Comparison of ENCODE assay signal across 11 cellular contexts in the genomic region with DNA sequence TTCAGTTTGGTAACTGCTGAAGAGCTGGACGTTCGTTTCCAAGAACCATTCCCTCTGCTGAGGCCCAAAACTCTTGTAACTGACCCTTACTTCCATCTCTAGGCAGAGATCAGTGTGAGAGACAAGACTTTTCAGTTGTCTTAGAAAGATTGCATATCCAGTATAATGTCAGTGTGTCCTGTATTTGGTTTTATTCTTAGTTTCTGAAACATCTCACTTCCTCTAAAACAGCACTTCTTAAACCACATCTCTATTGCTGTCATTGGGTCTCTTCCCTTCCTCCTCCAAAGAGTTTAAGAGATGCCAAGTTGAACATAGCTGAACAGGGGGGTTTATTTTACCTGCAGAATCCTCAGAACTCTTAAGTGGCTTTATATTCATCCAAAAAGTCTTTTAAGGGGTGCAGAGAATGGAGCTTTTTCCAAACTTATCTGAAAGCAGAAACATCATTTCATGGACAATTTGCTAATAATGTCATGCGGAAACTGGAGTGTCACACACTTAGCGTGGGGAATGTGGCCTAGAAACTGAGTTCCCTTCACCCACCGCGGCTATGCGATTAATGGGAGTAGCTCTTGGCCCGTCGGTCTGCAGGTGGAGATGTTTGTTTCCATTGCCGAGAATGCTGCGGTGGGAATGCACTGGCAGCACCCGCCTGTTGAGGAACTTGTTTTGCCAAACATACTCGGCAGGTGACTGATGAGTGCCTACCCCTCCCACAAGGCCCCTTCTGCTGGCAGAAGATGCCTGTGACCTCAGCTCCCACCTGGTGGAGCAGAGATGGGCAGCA.
A peak's percentile ranks its signal among the peaks of the same experiment; 100 is the strongest.
DNase-seq lines count a peak whose midpoint lies in the region; ATAC-seq lines count a peak whose summit lies in the region.
"Had no signal": no experiment of that assay in that cellular context is flagged by ENCODE, and none has a peak within 500 bp of the region (broad histone marks: within the 10 kb centered on the region; RNA-seq: fewer than 3 reads in every experiment).

No MANE protein-coding gene starts in this region.

- no peaks in the 10 kb centered on the region for H3K9me3 ChIP-seq in MG63
- H3K9me3 ChIP-seq: mucosa of descending colon had no signal

- DNase-seq in SKM-1 (lab: John Stamatoyannopoulos, UW; ENCODE audit: unreplicated experiment), result peak; percentile 3
- no peak for DNase-seq in cortex of kidney (lab: John Stamatoyannopoulos, UW)
- no peak for DNase-seq in effector CD4-positive, alpha-beta T cell
- no peak for DNase-seq in activated T-cell treated with anti-CD3 and anti-CD28 coated beads, Interleukin-2, amount 50 U/mL, for 1 hour
- no peak for DNase-seq in MG63
- DNase-seq: amygdala, mucosa of descending colon, NCI-H2171 treated with DMSO at 0.1 percent for 48 hours had no signal

- no peaks in the 10 kb centered on the region for H3K36me3 ChIP-seq in MG63

- H3K27me3 ChIP-seq in MG63, result no peaks in the 10 kb centered on the region

- peak; percentile 65 for ATAC-seq in GM19452 (IDR thresholded peaks at IDR 0.05; ENCODE audit: unreplicated experiment)
- ATAC-seq in HG03066 (IDR thresholded peaks at IDR 0.05; ENCODE audit: low read depth, unreplicated experiment), result peak; percentile 61
- ATAC-seq: mucosa of descending colon had no signal

- H3K4me3 ChIP-seq in GM08714 (ENCODE audit: low read length) (peak overlapping the region; percentile 24; the same call in 1 of the 2 replicates), MG63 (no peak overlapping the region)
- H3K4me3 ChIP-seq: mucosa of descending colon had no signal
